Comparison of ENCODE assay signal across 7 cellular contexts in the genomic region with DNA sequence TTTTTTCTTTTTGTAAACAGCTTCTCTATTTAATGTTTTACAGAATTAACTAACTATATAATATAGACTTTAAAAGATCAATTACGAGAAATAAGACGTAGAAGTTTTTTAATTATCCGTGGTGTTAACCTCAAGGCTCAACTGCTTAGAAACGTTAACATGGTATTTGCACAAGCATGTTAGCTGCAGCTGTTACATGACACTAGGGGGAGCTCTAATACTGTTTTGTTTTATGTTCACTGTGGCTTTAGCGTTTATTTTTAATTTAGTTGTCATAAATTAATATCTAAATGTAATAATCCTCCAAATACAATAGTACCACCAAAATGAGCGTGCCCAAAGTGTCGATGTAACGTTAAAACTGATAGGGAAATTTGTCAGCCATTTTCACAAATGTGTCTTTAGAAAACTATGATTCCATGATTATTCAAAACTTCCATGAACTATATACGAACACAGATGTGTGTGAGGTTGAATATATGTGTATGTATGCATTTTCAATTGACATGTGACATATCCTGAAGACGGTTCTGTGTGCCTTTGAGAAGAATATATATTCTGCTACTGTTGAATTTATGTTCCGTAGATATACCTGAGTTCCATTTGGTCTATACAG.
A peak's percentile ranks its signal among the peaks of the same experiment; 100 is the strongest.
DNase-seq lines count a peak whose midpoint lies in the region; ATAC-seq and TF ChIP-seq lines count a peak whose summit lies in the region.

No MANE protein-coding gene starts in this region.

- peak; percentile 9 for DNase-seq in HFF-Myc (ENCODE audit: extremely low read depth, low read depth)
- peak; percentile 46 for DNase-seq in NCI-H146 (lab: John Stamatoyannopoulos, UW)
- DNase-seq in astrocyte of the hippocampus (ENCODE audit: low read depth, low spot score), result peak; percentile 58
- DNase-seq in left lobe of liver (ENCODE audit: low spot score), result no peak
- no peak for DNase-seq in activated gamma-delta T cell treated with Interleukin-2 at 50 U/mL for 16 hours
- DNase-seq in posterior vena cava (ENCODE audit: low spot score), result no peak

- intact Hi-C loops in posterior vena cava (cut with DNase I), result no loop called here

- H3K4me3 ChIP-seq in HFF-Myc (replicated peaks; ENCODE audit: low read depth, low read length), result no peak overlapping the region

- TF ChIP-seq CTCF in GM12872 (IDR thresholded peaks at IDR 0.05; ENCODE audit: insufficient read depth, low read depth, low read length), result peak; percentile 75
- TF ChIP-seq CTCF in HFF-Myc (IDR thresholded peaks at IDR 0.05; ENCODE audit: low read depth, low read length, missing control alignments), result peak; percentile 71

- peak; percentile 94 for ATAC-seq in left lobe of liver

Comparison
In these comparisons a context has a peak if more than half of its experiments do, and no peak if none do; other contexts are left out.
1. DNase-seq: peak in HFF-Myc (single experiment), NCI-H146 (single experiment) and astrocyte of the hippocampus (single experiment); none in left lobe of liver (single experiment), activated gamma-delta T cell treated with Interleukin-2 at 50 U/mL for 16 hours (single experiment) and posterior vena cava (single experiment).